8 cellular contexts compared by ENCODE assay signal in the genomic region with DNA sequence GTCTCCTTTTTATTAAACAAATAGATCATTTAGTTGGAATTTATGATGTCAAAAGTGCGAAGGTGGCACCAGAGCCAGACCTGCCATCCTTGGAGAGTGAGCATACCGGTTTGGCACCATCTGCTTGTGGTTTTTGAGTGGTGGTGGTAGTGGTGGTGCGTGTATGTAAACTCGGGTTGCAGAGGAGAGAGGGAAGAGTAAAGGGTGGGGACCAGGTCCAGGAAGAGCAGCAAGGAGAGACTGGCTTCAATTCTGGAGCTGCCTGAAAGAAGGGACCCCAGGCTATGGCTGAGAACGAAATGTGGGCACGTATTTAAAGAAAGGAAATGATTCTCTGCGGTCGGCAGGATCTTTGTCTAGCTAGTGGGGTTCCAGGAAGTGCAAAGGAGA. TPM values are rescaled to one million over a fixed set of nuclear protein-coding genes. Genes with fewer than 3 reads are reported as not detected.
A peak's percentile ranks its signal among the peaks of the same experiment; 100 is the strongest.
DNase-seq lines count a peak whose midpoint lies in the region; ATAC-seq lines count a peak whose summit lies in the region.

No MANE protein-coding gene starts in this region.

- peak overlapping the region; percentile 75 for H3K27ac Mint-ChIP-seq in T-cell

- no peaks in the 10 kb centered on the region for H3K27me3 Mint-ChIP-seq in T-cell

- H4K20me1 ChIP-seq in BLaER1, result peaks cover 30% of the 10 kb centered on the region; the same call in 1 of the 2 replicates

- H3K4me1 ChIP-seq in BLaER1, result peaks cover 32% of the 10 kb centered on the region
- peaks cover 3% of the 10 kb centered on the region; the same call in 1 of the 2 replicates for H3K4me1 ChIP-seq in HUES6 (ENCODE audit: control insufficient read depth, insufficient read depth, low read length)

- H3K9me3 Mint-ChIP-seq in T-cell, result no peaks in the 10 kb centered on the region

- POLR2A ChIA-PET in T-cell (lab: Charles Lee), result interaction anchor here (0.5 to 0.7 kb wide), 4 partner anchors 50 to 448 kb away, joined by 3 to 6 read pairs (median 4); partner anchors contain the start of gene RRP12 (in 1 of the 2)

- CTCF ChIA-PET in T-cell (lab: Charles Lee), result interaction anchor here (0.5 to 1.7 kb wide), 5 partner anchors 20 to 383 kb away, joined by 3 to 9 read pairs (median 4); no protein-coding TSS in a partner anchor

- peak overlapping the region; percentile 65 for H3K4me3 ChIP-seq in BLaER1
- peak overlapping the region; percentile 67 for H3K4me3 ChIP-seq in HUES6 (ENCODE audit: low read depth, low read length)

- ATAC-seq in T-cell (replicated peaks in 1 of 4) (peak in 3 of 4 experiments; percentile 9 to 20 (median 18)), GM18858 (IDR thresholded peaks at IDR 0.05; ENCODE audit: unreplicated experiment) (no peak)

- no peak for DNase-seq in T-cell
- DNase-seq in kidney tubule cell (ENCODE audit: low spot score), result peak; percentile 38
- DNase-seq in hepatic stellate cell (ENCODE audit: low spot score), result no peak
- no peak for DNase-seq in ureter (ENCODE audit: low spot score)
- no peak for DNase-seq in kidney glomerular epithelial cell (lab: John Stamatoyannopoulos, UW)

- H3K4me2 ChIP-seq in BLaER1, result peak overlapping the region; percentile 80

- H3K4me1 Mint-ChIP-seq in T-cell, result peaks cover 39 to 41% (median 40%) of the 10 kb centered on the region in 3 donors

- peaks cover 13% of the 10 kb centered on the region for H3K27me3 ChIP-seq in BLaER1
- H3K27me3 ChIP-seq in HUES6 (ENCODE audit: control insufficient read depth, insufficient read depth, low read length), result peaks cover 75% of the 10 kb centered on the region

- no peaks in the 10 kb centered on the region for H3K36me3 Mint-ChIP-seq in T-cell

- H3K27ac ChIP-seq in BLaER1 (no peak overlapping the region), HUES6 (ENCODE audit: low read depth, low read length) (no peak overlapping the region)

- H3K9ac ChIP-seq in BLaER1, result no peak overlapping the region
- H3K9ac ChIP-seq in HUES6 (ENCODE audit: low read length), result no peak overlapping the region

- peak overlapping the region; percentile 85 to 91 (median 89) for H3K4me3 Mint-ChIP-seq in T-cell

- no peaks in the 10 kb centered on the region for H3K9me3 ChIP-seq in BLaER1
- H3K9me3 ChIP-seq in HUES6 (ENCODE audit: control insufficient read depth, insufficient read depth, low read depth, low read length), result no peaks in the 10 kb centered on the region

- no peaks in the 10 kb centered on the region for H3K36me3 ChIP-seq in BLaER1
- no peaks in the 10 kb centered on the region for H3K36me3 ChIP-seq in HUES6 (ENCODE audit: control insufficient read depth, insufficient read depth, low read length)

RNA-seq across cellular contexts. Expression of gene GOLGA7B, which starts 0.5 kb away (rescaled TPM):
- total RNA-seq in T-cell (10 to 100 TPM in 4 of 5 donors, 1 to 10 TPM in 1; 9.4 to 16.7 (median 12.2) TPM), ureter (0.29 TPM)
